In the genomic region with DNA sequence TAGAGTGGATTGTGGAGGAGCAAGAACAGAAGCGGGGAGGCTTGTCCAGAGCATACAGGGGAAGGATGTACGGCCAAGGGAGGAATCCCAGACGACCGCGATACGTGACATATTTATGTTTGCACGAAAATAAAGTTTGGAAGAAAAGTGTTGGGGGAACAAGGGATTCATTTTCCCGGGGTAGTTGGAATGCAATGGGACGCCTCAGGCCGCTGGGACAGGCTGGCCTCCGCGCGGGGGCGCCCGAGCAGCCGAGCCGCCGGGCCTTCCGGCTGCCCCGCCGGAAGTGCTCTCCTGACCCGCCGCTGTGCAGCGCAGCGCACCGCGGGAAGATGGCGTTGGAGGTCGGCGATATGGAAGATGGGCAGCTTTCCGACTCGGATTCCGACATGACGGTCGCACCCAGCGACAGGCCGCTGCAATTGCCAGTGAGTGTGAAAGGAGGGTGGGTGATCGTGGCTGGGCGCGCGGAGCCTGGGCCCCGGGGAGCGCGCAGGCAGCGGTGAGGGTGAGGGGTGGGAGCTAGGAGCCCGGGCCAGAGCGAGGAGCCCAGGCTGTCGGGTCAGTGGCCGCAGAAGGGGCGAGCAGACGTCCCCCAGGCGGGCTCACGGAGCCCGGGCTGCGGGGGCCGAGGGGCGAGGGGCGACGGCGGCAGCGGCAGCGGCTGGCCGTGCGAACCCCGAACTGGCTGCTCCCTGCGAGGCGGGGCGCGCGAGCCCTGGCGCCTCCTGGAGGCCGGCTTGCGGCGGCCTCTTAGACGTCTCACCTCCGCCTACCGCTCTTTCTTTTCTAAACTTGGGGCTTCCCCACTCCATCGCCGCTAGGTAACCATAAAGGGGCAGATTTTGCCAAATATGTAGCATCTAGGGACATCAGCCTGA, we compare ENCODE assay signal across 1 cellular context.
TF ChIP-seq lines count a peak whose summit lies in the region.

A gene with protein sequence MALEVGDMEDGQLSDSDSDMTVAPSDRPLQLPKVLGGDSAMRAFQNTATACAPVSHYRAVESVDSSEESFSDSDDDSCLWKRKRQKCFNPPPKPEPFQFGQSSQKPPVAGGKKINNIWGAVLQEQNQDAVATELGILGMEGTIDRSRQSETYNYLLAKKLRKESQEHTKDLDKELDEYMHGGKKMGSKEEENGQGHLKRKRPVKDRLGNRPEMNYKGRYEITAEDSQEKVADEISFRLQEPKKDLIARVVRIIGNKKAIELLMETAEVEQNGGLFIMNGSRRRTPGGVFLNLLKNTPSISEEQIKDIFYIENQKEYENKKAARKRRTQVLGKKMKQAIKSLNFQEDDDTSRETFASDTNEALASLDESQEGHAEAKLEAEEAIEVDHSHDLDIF (plus strand): TSS at position 317 of the 881 bp plus-strand sequence. CDS start 16 bp downstream, at position 333.

TF ChIP-seq in H1, 55 proteins besides CTCF, POLR2A, EP300 and RAD21 (continued from another document):
- TF ChIP-seq SIRT6 (IDR thresholded peaks at IDR 0.05; ENCODE audit: low read length) = no peak
